9 cellular contexts compared by ENCODE assay signal in genomic region chr4:49002931-49003330, GRCh38. TPM values are rescaled to one million over a fixed set of nuclear protein-coding genes. Genes with fewer than 3 reads are reported as not detected.
"Had no signal": no experiment of that assay in that cellular context is flagged by ENCODE, and none has a peak within 500 bp of the region (broad histone marks: within the 10 kb centered on the region; RNA-seq: fewer than 3 reads in every experiment).

No MANE protein-coding gene starts in this region.

- ATAC-seq: GM12878 had no signal

- DNase-seq: GDM1, GF-D8 had no signal

- H3K4me3 ChIP-seq: GM12878 had no signal

- FAIRE-seq: G401.6, GM12878, GM12891, GM12892, GM18507, GM19239 had no signal

RNA-seq across cellular contexts. Expression of gene CWH43, which starts 16.9 kb away (rescaled TPM):
- total RNA-seq: G401, GM12878 had no signal
- polyA plus RNA-seq: GM12878 had no signal
